ENCODE assay signal across 16 cellular contexts in genomic region chr15:44566176-44566575, GRCh38. TPM values are rescaled to one million over a fixed set of nuclear protein-coding genes. Genes with fewer than 3 reads are reported as not detected.
DNase-seq lines count a peak whose midpoint lies in the region; ATAC-seq, FAIRE-seq and TF ChIP-seq lines count a peak whose summit lies in the region.
"Had no signal": no experiment of that assay in that cellular context is flagged by ENCODE, and none has a peak within 500 bp of the region (broad histone marks: within the 10 kb centered on the region; RNA-seq: fewer than 3 reads in every experiment).

No MANE protein-coding gene starts in this region.

- DNase-seq in GM12892 (ENCODE audit: insufficient read length) (no peak), Panc1 (ENCODE audit: low read depth, low spot score) (no peak), endothelial cell (ENCODE audit: low spot score) (no peak), NCI-H1417 treated with DMSO at 0.1 percent for 48 hours (lab: John Stamatoyannopoulos, UW) (no peak), HPDE6-E6E7 (ENCODE audit: extremely low spot score) (no peak)
- no peak for DNase-seq in stimulated activated naive B cell treated with anti-CD40 and anti-IgM and Interleukin-4, amounts not matched to agents 10 μg/mL and 1 μg/mL and 100 μg/mL, for 72 hours
- DNase-seq in activated naive CD4-positive, alpha-beta T cell treated with anti-CD3 and anti-CD28 coated beads for 36 hours, result no peak
- DNase-seq: C1 segment of cervical spinal cord; CD4-positive, alpha-beta memory T cell; DND-41; GDM1; GM23248; KBM-7 had no signal

- no TSS peak for BruUV-seq in Panc1 (replicated peaks; lab: Mats Ljungman, UMichigan)

- H3K27ac Mint-ChIP-seq in endothelial cell (ENCODE audit: unreplicated experiment), result no peak overlapping the region
- peak overlapping the region; percentile 59 for H3K27ac Mint-ChIP-seq in stimulated activated naive B cell treated with anti-CD40 and anti-IgM and Interleukin-4, amounts not matched to agents 10 μg/mL and 1 μg/mL and 100 μg/mL, for 72 hours
- no peak overlapping the region for H3K27ac Mint-ChIP-seq in activated naive CD4-positive, alpha-beta T cell treated with anti-CD3 and anti-CD28 coated beads for 36 hours
- H3K27ac Mint-ChIP-seq: B cell had no signal

- intact Hi-C loops in Panc1 (cut with micrococcal nuclease; ENCODE audit: unreplicated experiment), result no loop called here
- intact Hi-C loops in activated naive CD4-positive, alpha-beta T cell treated with anti-CD3 and anti-CD28 coated beads for 36 hours (cut with micrococcal nuclease), result no loop called here

- CTCF ChIA-PET in Panc1 (lab: Charles Lee), result no interaction called here
- CTCF ChIA-PET in activated naive CD4-positive, alpha-beta T cell treated with anti-CD3 and anti-CD28 coated beads for 36 hours (lab: Charles Lee), result no interaction called here

- H3K9me3 Mint-ChIP-seq in endothelial cell (ENCODE audit: unreplicated experiment), result no peaks in the 10 kb centered on the region
- no peaks in the 10 kb centered on the region for H3K9me3 Mint-ChIP-seq in stimulated activated naive B cell treated with anti-CD40 and anti-IgM and Interleukin-4, amounts not matched to agents 10 μg/mL and 1 μg/mL and 100 μg/mL, for 72 hours
- peaks cover 9% of the 10 kb centered on the region for H3K9me3 Mint-ChIP-seq in activated naive CD4-positive, alpha-beta T cell treated with anti-CD3 and anti-CD28 coated beads for 36 hours

- TF ChIP-seq CTCF in Panc1 (IDR thresholded peaks at IDR 0.05) (no peak), endothelial cell (IDR thresholded peaks at IDR 0.05; ENCODE audit: unreplicated experiment) (no peak)

- no peaks in the 10 kb centered on the region for H3K27me3 ChIP-seq in Panc1 (ENCODE audit: control insufficient read depth, insufficient read depth, low read length)

- no peak overlapping the region for H3K4me3 ChIP-seq in Panc1 (ENCODE audit: low read depth in 2 of 2, low read length in 2 of 2)
- H3K4me3 ChIP-seq: GM23248 had no signal

- no peaks in the 10 kb centered on the region for H3K4me1 ChIP-seq in Panc1 (ENCODE audit: control insufficient read depth, insufficient read depth, low read length)

- H3K4me1 Mint-ChIP-seq in endothelial cell (ENCODE audit: unreplicated experiment), result peaks cover 2% of the 10 kb centered on the region
- H3K4me1 Mint-ChIP-seq in stimulated activated naive B cell treated with anti-CD40 and anti-IgM and Interleukin-4, amounts not matched to agents 10 μg/mL and 1 μg/mL and 100 μg/mL, for 72 hours, result peaks cover 0 to 2% of the 10 kb centered on the region in 2 donors
- H3K4me1 Mint-ChIP-seq in activated naive CD4-positive, alpha-beta T cell treated with anti-CD3 and anti-CD28 coated beads for 36 hours (ENCODE audit: low read depth), result no peaks in the 10 kb centered on the region
- H3K4me1 Mint-ChIP-seq: B cell had no signal

- peak; percentile 13 for ATAC-seq in Panc1
- ATAC-seq in stimulated activated naive B cell treated with anti-CD40 and anti-IgM and Interleukin-4, amounts not matched to agents 10 μg/mL and 1 μg/mL and 100 μg/mL, for 72 hours (replicated peaks), result no peak

- in situ Hi-C loops in Panc1 (cut with HindIII; ENCODE audit: low pct_unique_long_range_greater_than_20kb, low sequenced_read_pairs), result no loop called here

- peaks cover 44% of the 10 kb centered on the region for H3K36me3 Mint-ChIP-seq in endothelial cell (ENCODE audit: low read depth, unreplicated experiment)
- H3K36me3 Mint-ChIP-seq in stimulated activated naive B cell treated with anti-CD40 and anti-IgM and Interleukin-4, amounts not matched to agents 10 μg/mL and 1 μg/mL and 100 μg/mL, for 72 hours, result peaks cover 44 to 63% of the 10 kb centered on the region in 2 donors
- H3K36me3 Mint-ChIP-seq in activated naive CD4-positive, alpha-beta T cell treated with anti-CD3 and anti-CD28 coated beads for 36 hours (ENCODE audit: low read depth), result peaks cover 44% of the 10 kb centered on the region

- H3K36me3 ChIP-seq in Panc1 (ENCODE audit: control insufficient read depth, insufficient read depth, low read length), result peaks cover 22% of the 10 kb centered on the region

- peak overlapping the region; percentile 73 for H3K4me3 Mint-ChIP-seq in endothelial cell (ENCODE audit: unreplicated experiment)
- H3K4me3 Mint-ChIP-seq in stimulated activated naive B cell treated with anti-CD40 and anti-IgM and Interleukin-4, amounts not matched to agents 10 μg/mL and 1 μg/mL and 100 μg/mL, for 72 hours, result no peak overlapping the region
- no peak overlapping the region for H3K4me3 Mint-ChIP-seq in activated naive CD4-positive, alpha-beta T cell treated with anti-CD3 and anti-CD28 coated beads for 36 hours
- H3K4me3 Mint-ChIP-seq: B cell; CD4-positive, alpha-beta memory T cell had no signal

- POLR2A ChIA-PET in Panc1 (lab: Charles Lee), result no interaction called here

- H3K9me3 ChIP-seq in Panc1 (ENCODE audit: control insufficient read depth, insufficient read depth, low read depth, low read length), result peaks cover 4% of the 10 kb centered on the region; the same call in 1 of the 2 replicates

- H3K27me3 Mint-ChIP-seq in endothelial cell (ENCODE audit: unreplicated experiment), result peaks cover 3% of the 10 kb centered on the region
- H3K27me3 Mint-ChIP-seq in stimulated activated naive B cell treated with anti-CD40 and anti-IgM and Interleukin-4, amounts not matched to agents 10 μg/mL and 1 μg/mL and 100 μg/mL, for 72 hours, result no peaks in the 10 kb centered on the region
- H3K27me3 Mint-ChIP-seq in activated naive CD4-positive, alpha-beta T cell treated with anti-CD3 and anti-CD28 coated beads for 36 hours (ENCODE audit: low read depth), result no peaks in the 10 kb centered on the region
- H3K27me3 Mint-ChIP-seq: B cell; CD4-positive, alpha-beta memory T cell had no signal

- no peak overlapping the region for H3K27ac ChIP-seq in Panc1 (ENCODE audit: low read length)
- H3K27ac ChIP-seq: GM23248 had no signal

- peak; percentile 32 for TF ChIP-seq POLR2A in GM12892 (IDR thresholded peaks at IDR 0.05; ENCODE audit: low read depth, low read length)

- no peak for FAIRE-seq in GM12892 (lab: Jason Lieb, UNC)
- FAIRE-seq: A204.1, H54 had no signal

RNA-seq across cellular contexts. Expression of gene EIF3J, which starts 29.2 kb away (rescaled TPM):
- polyA plus RNA-seq in GM12892 (2012; ENCODE audit: missing spikeins), result 54.6 TPM
- 128 TPM for total RNA-seq in Panc1 (2021; ENCODE audit: unreplicated experiment)
- 81.8 TPM for polyA plus RNA-seq in Panc1 (2012; ENCODE audit: insufficient read length)
- total RNA-seq in endothelial cell (ENCODE audit: unreplicated experiment), result 83.1 TPM
- 10 to 100 TPM; 75.8 to 77.9 TPM for total RNA-seq in activated naive CD4-positive, alpha-beta T cell treated with anti-CD3 and anti-CD28 coated beads for 36 hours
